Comparison of ENCODE assay signal across 1 cellular context in genomic region chr11:66842896-66843775, GRCh38.
TF ChIP-seq lines count a peak whose summit lies in the region.

A gene with protein sequence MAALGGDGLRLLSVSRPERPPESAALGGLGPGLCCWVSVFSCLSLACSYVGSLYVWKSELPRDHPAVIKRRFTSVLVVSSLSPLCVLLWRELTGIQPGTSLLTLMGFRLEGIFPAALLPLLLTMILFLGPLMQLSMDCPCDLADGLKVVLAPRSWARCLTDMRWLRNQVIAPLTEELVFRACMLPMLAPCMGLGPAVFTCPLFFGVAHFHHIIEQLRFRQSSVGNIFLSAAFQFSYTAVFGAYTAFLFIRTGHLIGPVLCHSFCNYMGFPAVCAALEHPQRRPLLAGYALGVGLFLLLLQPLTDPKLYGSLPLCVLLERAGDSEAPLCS (plus strand): TSS chr11:66843441. CDS start chr11:66843456, 15 bp downstream.

TF ChIP-seq in HepG2, 621 proteins besides CTCF, POLR2A, EP300 and RAD21 (continued from another document and continues in another):
- TF ChIP-seq ZNF382 (CRISPR knock-in tag; IDR thresholded peaks at IDR 0.05; ENCODE audit: borderline replicate concordance) (no peak), ZBTB10 (CRISPR knock-in tag; IDR thresholded peaks at IDR 0.05; ENCODE audit: borderline replicate concordance) (no peak), IRX3 (CRISPR knock-in tag; IDR thresholded peaks at IDR 0.05; ENCODE audit: borderline replicate concordance, low read depth) (peak; percentile 54; the same call in 1 of the 2 replicates), TBX2 (CRISPR knock-in tag; IDR thresholded peaks at IDR 0.05; ENCODE audit: borderline replicate concordance) (peak; percentile 84), SOX6 (IDR thresholded peaks at IDR 0.05) (no peak), SOX6 (CRISPR knock-in tag; IDR thresholded peaks at IDR 0.05) (no peak), PLRG1 (conservative IDR thresholded peaks at IDR 0.05) (no peak), SRSF1 (optimal IDR thresholded peaks at IDR 0.05; ENCODE audit: low read depth, low read length) (peak; percentile 48), HNF4A (CRISPR knock-in tag; IDR thresholded peaks at IDR 0.05) (no peak), MED1 (CRISPR knock-in tag; IDR thresholded peaks at IDR 0.05) (peak; percentile 69), BRD4 (CRISPR knock-in tag; IDR thresholded peaks at IDR 0.05) (no peak), ZNF383 (CRISPR knock-in tag; IDR thresholded peaks at IDR 0.05; ENCODE audit: borderline replicate concordance) (no peak), ZNF251 (CRISPR knock-in tag; IDR thresholded peaks at IDR 0.05) (no peak), ZSCAN31 (CRISPR knock-in tag; IDR thresholded peaks at IDR 0.05; ENCODE audit: low read depth) (peak; percentile 70; the same call in 1 of the 2 replicates), SKIL (CRISPR knock-in tag; IDR thresholded peaks at IDR 0.05; ENCODE audit: borderline replicate concordance) (no peak), PPARG (CRISPR knock-in tag; conservative IDR thresholded peaks at IDR 0.05) (0 out of 2 replicates have a peak, but pooled peaks have one; percentile 22), BCL6 (CRISPR knock-in tag; IDR thresholded peaks at IDR 0.05) (peak; percentile 15; the same call in 1 of the 2 replicates), FLYWCH1 (CRISPR knock-in tag; IDR thresholded peaks at IDR 0.05) (0 out of 2 replicates have a peak, but pooled peaks have one; percentile 8), GMEB1 (CRISPR knock-in tag; IDR thresholded peaks at IDR 0.05; ENCODE audit: borderline replicate concordance) (peak; percentile 70; the same call in 1 of the 2 replicates), ZFP90 (CRISPR knock-in tag; IDR thresholded peaks at IDR 0.05; ENCODE audit: borderline replicate concordance) (no peak; the same call in 1 of the 2 replicates), PHF20 (CRISPR knock-in tag; IDR thresholded peaks at IDR 0.05) (peak; percentile 92), NONO (IDR thresholded peaks at IDR 0.05) (no peak), NONO (CRISPR knock-in tag; conservative IDR thresholded peaks at IDR 0.05) (peak; percentile 57; the same call in 1 of the 2 replicates), ZNF510 (CRISPR knock-in tag; IDR thresholded peaks at IDR 0.05; ENCODE audit: low read depth) (no peak), TMF1 (CRISPR knock-in tag; IDR thresholded peaks at IDR 0.05; ENCODE audit: low read depth) (peak; percentile 34; the same call in 1 of the 2 replicates), ARID2 (CRISPR knock-in tag; IDR thresholded peaks at IDR 0.05; ENCODE audit: borderline replicate concordance) (no peak), SMAD9 (CRISPR knock-in tag; IDR thresholded peaks at IDR 0.05) (no peak)
- TF ChIP-seq, protein P1, sequence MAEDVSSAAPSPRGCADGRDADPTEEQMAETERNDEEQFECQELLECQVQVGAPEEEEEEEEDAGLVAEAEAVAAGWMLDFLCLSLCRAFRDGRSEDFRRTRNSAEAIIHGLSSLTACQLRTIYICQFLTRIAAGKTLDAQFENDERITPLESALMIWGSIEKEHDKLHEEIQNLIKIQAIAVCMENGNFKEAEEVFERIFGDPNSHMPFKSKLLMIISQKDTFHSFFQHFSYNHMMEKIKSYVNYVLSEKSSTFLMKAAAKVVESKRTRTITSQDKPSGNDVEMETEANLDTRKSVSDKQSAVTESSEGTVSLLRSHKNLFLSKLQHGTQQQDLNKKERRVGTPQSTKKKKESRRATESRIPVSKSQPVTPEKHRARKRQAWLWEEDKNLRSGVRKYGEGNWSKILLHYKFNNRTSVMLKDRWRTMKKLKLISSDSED (CRISPR knock-in tag; IDR thresholded peaks at IDR 0.05), result 0 out of 2 replicates have a peak, but pooled peaks have one; percentile 43
- TF ChIP-seq, protein P2, sequence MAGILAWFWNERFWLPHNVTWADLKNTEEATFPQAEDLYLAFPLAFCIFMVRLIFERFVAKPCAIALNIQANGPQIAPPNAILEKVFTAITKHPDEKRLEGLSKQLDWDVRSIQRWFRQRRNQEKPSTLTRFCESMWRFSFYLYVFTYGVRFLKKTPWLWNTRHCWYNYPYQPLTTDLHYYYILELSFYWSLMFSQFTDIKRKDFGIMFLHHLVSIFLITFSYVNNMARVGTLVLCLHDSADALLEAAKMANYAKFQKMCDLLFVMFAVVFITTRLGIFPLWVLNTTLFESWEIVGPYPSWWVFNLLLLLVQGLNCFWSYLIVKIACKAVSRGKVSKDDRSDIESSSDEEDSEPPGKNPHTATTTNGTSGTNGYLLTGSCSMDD (CRISPR knock-in tag; IDR thresholded peaks at IDR 0.05), result no peak
- TF ChIP-seq, protein P3, sequence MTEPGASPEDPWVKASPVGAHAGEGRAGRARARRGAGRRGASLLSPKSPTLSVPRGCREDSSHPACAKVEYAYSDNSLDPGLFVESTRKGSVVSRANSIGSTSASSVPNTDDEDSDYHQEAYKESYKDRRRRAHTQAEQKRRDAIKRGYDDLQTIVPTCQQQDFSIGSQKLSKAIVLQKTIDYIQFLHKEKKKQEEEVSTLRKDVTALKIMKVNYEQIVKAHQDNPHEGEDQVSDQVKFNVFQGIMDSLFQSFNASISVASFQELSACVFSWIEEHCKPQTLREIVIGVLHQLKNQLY (CRISPR knock-in tag; IDR thresholded peaks at IDR 0.05), result no peak
- TF ChIP-seq, protein P4, sequence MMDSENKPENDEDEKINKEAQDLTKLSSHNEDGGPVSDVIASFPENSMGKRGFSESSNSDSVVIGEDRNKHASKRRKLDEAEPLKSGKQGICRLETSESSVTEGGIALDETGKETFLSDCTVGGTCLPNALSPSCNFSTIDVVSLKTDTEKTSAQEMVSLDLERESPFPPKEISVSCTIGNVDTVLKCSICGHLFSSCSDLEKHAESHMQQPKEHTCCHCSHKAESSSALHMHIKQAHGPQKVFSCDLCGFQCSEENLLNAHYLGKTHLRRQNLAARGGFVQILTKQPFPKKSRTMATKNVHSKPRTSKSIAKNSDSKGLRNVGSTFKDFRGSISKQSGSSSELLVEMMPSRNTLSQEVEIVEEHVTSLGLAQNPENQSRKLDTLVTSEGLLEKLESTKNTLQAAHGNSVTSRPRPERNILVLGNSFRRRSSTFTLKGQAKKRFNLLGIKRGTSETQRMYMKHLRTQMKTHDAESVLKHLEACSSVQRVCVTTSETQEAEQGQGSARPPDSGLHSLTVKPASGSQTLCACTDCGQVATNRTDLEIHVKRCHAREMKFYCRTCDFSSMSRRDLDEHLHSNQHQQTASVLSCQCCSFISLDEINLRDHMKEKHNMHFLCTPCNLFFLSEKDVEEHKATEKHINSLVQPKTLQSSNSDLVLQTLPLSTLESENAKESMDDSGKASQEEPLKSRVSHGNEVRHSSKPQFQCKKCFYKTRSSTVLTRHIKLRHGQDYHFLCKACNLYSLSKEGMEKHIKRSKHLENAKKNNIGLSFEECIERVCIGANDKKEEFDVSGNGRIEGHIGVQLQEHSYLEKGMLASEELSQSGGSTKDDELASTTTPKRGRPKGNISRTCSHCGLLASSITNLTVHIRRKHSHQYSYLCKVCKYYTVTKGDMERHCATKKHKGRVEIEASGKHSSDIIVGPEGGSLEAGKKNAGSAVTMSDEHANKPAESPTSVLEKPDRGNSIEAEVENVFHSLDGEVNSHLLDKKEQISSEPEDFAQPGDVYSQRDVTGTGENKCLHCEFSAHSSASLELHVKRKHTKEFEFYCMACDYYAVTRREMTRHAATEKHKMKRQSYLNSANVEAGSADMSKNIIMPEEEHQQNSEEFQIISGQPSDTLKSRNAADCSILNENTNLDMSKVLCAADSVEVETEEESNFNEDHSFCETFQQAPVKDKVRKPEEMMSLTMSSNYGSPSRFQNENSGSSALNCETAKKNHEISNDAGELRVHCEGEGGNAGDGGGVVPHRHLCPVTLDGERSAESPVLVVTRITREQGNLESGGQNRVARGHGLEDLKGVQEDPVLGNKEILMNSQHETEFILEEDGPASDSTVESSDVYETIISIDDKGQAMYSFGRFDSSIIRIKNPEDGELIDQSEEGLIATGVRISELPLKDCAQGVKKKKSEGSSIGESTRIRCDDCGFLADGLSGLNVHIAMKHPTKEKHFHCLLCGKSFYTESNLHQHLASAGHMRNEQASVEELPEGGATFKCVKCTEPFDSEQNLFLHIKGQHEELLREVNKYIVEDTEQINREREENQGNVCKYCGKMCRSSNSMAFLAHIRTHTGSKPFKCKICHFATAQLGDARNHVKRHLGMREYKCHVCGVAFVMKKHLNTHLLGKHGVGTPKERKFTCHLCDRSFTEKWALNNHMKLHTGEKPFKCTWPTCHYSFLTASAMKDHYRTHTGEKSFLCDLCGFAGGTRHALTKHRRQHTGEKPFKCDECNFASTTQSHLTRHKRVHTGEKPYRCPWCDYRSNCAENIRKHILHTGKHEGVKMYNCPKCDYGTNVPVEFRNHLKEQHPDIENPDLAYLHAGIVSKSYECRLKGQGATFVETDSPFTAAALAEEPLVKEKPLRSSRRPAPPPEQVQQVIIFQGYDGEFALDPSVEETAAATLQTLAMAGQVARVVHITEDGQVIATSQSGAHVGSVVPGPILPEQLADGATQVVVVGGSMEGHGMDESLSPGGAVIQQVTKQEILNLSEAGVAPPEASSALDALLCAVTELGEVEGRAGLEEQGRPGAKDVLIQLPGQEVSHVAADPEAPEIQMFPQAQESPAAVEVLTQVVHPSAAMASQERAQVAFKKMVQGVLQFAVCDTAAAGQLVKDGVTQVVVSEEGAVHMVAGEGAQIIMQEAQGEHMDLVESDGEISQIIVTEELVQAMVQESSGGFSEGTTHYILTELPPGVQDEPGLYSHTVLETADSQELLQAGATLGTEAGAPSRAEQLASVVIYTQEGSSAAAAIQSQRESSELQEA (CRISPR knock-in tag; IDR thresholded peaks at IDR 0.05; ENCODE audit: not compliant biosample characterization), result no peak
- TF ChIP-seq, protein P5, sequence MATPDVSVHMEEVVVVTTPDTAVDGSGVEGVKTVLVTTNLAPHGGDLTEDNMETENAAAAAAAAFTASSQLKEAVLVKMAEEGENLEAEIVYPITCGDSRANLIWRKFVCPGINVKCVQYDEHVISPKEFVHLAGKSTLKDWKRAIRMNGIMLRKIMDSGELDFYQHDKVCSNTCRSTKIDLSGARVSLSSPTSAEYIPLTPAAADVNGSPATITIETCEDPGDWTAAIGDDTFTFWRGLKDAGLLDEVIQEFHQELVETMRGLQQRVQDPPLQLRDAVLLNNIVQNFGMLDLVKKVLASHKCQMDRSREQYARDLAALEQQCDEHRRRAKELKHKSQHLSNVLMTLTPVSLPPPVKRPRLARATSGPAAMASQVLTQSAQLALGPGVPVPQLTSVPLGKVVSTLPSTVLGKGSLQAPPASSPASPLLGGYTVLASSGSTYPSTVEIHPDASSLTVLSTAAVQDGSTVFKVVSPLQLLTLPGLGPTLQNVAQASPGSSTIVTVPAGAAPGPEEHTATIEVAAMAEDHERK (CRISPR knock-in tag; IDR thresholded peaks at IDR 0.05; ENCODE audit: low read depth), result peak; percentile 46; the same call in 1 of the 2 replicates
- TF ChIP-seq, protein P6, sequence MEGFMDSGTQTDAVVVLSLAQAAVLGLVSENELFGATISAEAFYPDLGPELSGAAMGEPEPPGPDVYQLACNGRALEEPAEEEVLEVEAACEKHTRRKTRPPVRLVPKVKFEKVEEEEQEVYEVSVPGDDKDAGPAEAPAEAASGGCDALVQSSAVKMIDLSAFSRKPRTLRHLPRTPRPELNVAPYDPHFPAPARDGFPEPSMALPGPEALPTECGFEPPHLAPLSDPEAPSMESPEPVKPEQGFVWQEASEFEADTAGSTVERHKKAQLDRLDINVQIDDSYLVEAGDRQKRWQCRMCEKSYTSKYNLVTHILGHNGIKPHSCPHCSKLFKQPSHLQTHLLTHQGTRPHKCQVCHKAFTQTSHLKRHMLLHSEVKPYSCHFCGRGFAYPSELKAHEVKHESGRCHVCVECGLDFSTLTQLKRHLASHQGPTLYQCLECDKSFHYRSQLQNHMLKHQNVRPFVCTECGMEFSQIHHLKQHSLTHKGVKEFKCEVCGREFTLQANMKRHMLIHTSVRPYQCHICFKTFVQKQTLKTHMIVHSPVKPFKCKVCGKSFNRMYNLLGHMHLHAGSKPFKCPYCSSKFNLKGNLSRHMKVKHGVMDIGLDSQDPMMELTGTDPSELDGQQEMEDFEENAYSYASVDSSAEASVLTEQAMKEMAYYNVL (CRISPR knock-in tag; IDR thresholded peaks at IDR 0.05; ENCODE audit: borderline replicate concordance), result 0 out of 2 replicates have a peak, but pooled peaks have one; percentile 33
